13 cellular contexts compared by ENCODE assay signal in the genomic region with DNA sequence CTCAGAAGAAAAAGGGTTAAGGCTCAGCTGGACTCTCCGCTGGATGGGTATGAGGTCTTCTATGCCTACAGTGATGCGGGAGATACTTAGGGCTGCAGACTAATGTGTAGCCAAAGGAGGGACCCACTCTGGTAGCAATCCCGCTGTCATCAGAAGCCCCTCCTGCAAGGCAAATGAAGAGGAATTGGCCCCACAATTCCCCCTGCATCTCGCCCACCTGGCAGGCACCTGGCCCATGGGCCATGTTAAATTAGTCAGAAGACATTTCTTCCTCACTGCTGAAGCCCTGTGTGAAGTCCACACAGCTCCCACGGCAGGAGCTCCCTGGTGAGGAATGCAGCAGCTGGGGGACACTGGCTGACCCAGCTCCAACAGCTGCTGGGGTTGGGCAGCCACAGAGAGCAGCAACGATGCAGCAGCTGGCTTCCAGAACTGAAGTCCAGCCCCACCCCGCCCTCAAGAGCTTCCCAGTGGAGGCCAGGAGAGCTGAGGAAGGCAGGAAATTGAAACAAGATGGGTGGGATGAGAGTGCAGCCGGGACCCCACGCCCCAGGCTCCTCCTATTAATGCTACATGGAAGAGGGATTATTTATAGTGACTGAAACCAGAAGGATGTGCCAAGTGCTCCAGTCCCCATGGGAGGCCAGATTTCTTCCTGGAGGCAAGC. TPM values are rescaled to one million over a fixed set of nuclear protein-coding genes. Genes with fewer than 3 reads are reported as not detected.
DNase-seq lines count a peak whose midpoint lies in the region; ATAC-seq, FAIRE-seq and TF ChIP-seq lines count a peak whose summit lies in the region.
"Had no signal": no experiment of that assay in that cellular context is flagged by ENCODE, and none has a peak within 500 bp of the region (broad histone marks: within the 10 kb centered on the region; RNA-seq: fewer than 3 reads in every experiment).

No MANE protein-coding gene starts in this region.

- no peak overlapping the region for H3K9ac ChIP-seq in astrocyte (ENCODE audit: low read length)

- peaks cover 64% of the 10 kb centered on the region for H3K27me3 Mint-ChIP-seq in astrocyte (ENCODE audit: low read depth, unreplicated experiment)
- peaks cover 13 to 18% of the 10 kb centered on the region in 2 donors for H3K27me3 Mint-ChIP-seq in CD4-positive, alpha-beta memory T cell

- no peak overlapping the region for H2AFZ ChIP-seq in astrocyte (ENCODE audit: low read depth, low read length)

- peak; percentile 29 to 59 for ATAC-seq in gastrocnemius medialis
- ATAC-seq: GM12878 had no signal

- H3K27me3 ChIP-seq in astrocyte (ENCODE audit: insufficient read depth, low read length), result no peaks in the 10 kb centered on the region
- no peaks in the 10 kb centered on the region for H3K27me3 ChIP-seq in left ventricle myocardium inferior (ENCODE audit: low read depth)
- no peaks in the 10 kb centered on the region for H3K27me3 ChIP-seq in gastrocnemius medialis
- H3K27me3 ChIP-seq in CD4-positive, alpha-beta memory T cell (ENCODE audit: insufficient read depth, low read length), result peaks cover 3% of the 10 kb centered on the region

- H3K27ac Mint-ChIP-seq in astrocyte (ENCODE audit: unreplicated experiment), result no peak overlapping the region
- no peak overlapping the region for H3K27ac Mint-ChIP-seq in CD4-positive, alpha-beta memory T cell
- H3K27ac Mint-ChIP-seq: CD8-positive, alpha-beta memory T cell had no signal

- H3K9me3 Mint-ChIP-seq in astrocyte (ENCODE audit: unreplicated experiment), result peaks cover 4% of the 10 kb centered on the region
- no peaks in the 10 kb centered on the region for H3K9me3 Mint-ChIP-seq in CD4-positive, alpha-beta memory T cell
- H3K9me3 Mint-ChIP-seq: CD8-positive, alpha-beta memory T cell had no signal

- intact Hi-C loops in left ventricle myocardium inferior (cut with micrococcal nuclease), result no loop called here
- intact Hi-C loops in gastrocnemius medialis (cut with DNase I; ENCODE audit: low total_unique reads), result loop anchor here (10.0 kb wide), 1 partner anchor 125 kb away; no protein-coding TSS in a partner anchor
- intact Hi-C loops in CD4-positive, alpha-beta memory T cell (cut with micrococcal nuclease), result no loop called here

- H3K4me1 Mint-ChIP-seq in astrocyte (ENCODE audit: low read depth, unreplicated experiment), result no peaks in the 10 kb centered on the region
- H3K4me1 Mint-ChIP-seq in CD4-positive, alpha-beta memory T cell, result peaks cover 0 to 4% (median under 1%) of the 10 kb centered on the region in 4 donors

- in situ Hi-C loops in gastrocnemius medialis (cut with MboI; ENCODE audit: low sequenced_read_pairs in 4 of 4), result no loop called here
- in situ Hi-C loops in G401 (cut with HindIII; ENCODE audit: low sequenced_read_pairs), result no loop called here

- H3K27ac ChIP-seq in astrocyte (ENCODE audit: low read depth, low read length) (no peak overlapping the region), left ventricle myocardium inferior (replicated peaks) (peak overlapping the region; percentile 88), gastrocnemius medialis (peak overlapping the region in 1 of 4 donors; percentile 13)
- H3K27ac ChIP-seq in CD4-positive, alpha-beta memory T cell (ENCODE audit: low read depth, low read length), result no peak overlapping the region

- H3K9me3 ChIP-seq in astrocyte (ENCODE audit: insufficient read depth, low read depth, low read length) (no peaks in the 10 kb centered on the region), left ventricle myocardium inferior (replicated peaks) (no peaks in the 10 kb centered on the region), gastrocnemius medialis (no peaks in the 10 kb centered on the region)
- H3K9me3 ChIP-seq in CD4-positive, alpha-beta memory T cell (ENCODE audit: control insufficient read depth in 1 of 2, low read length in 2 of 2), result no peaks in the 10 kb centered on the region

- no peaks in the 10 kb centered on the region for H3K36me3 ChIP-seq in astrocyte (ENCODE audit: insufficient read depth, low read length)
- no peaks in the 10 kb centered on the region for H3K36me3 ChIP-seq in left ventricle myocardium inferior
- no peaks in the 10 kb centered on the region for H3K36me3 ChIP-seq in gastrocnemius medialis
- no peaks in the 10 kb centered on the region for H3K36me3 ChIP-seq in CD4-positive, alpha-beta memory T cell (ENCODE audit: insufficient read depth, low read length)

- DNase-seq in EL, result peak; percentile 22
- peak; percentile 2 for DNase-seq in astrocyte (ENCODE audit: low read depth)
- DNase-seq in left ventricle myocardium inferior, result peak; percentile 84
- peak in 1 of 2 donors; percentile 47 for DNase-seq in gastrocnemius medialis
- no peak for DNase-seq in CD4-positive, alpha-beta memory T cell
- no peak for DNase-seq in activated CD4-positive, alpha-beta T cell treated with anti-CD3 and anti-CD28 coated beads, Interleukin-2, amount 50 U/mL, for 48 hours
- DNase-seq in NK-92 treated with Interleukin-12 subunit alpha and Interleukin-12 subunit beta, amount 100 ng/mL, for 24 hours (lab: John Stamatoyannopoulos, UW), result no peak
- DNase-seq in G401 (ENCODE audit: low spot score), result no peak
- DNase-seq: CD8-positive, alpha-beta memory T cell; NCI-H1417 treated with DMSO at 0.1 percent for 48 hours; occipital lobe had no signal

- no peak overlapping the region for H3K4me2 ChIP-seq in astrocyte (ENCODE audit: low read length)

- no peaks in the 10 kb centered on the region for H3K79me2 ChIP-seq in astrocyte (ENCODE audit: insufficient read depth, low read length)

- POLR2A ChIA-PET in CD4-positive, alpha-beta memory T cell (lab: Charles Lee; ENCODE audit: partially characterized antibody), result no interaction called here

- H3K4me1 ChIP-seq in astrocyte (ENCODE audit: insufficient read depth, low read length), result peaks cover 6% of the 10 kb centered on the region
- H3K4me1 ChIP-seq in left ventricle myocardium inferior, result peaks cover 100% of the 10 kb centered on the region
- peaks cover 34 to 35% of the 10 kb centered on the region in 2 donors for H3K4me1 ChIP-seq in gastrocnemius medialis
- no peaks in the 10 kb centered on the region for H3K4me1 ChIP-seq in CD4-positive, alpha-beta memory T cell (ENCODE audit: insufficient read depth, low read length)

- FAIRE-seq in astrocyte (lab: Jason Lieb, UNC), result no peak
- FAIRE-seq: GM12878 had no signal

- CTCF ChIA-PET in CD4-positive, alpha-beta memory T cell (lab: Charles Lee; ENCODE audit: partially characterized antibody), result no interaction called here

- H4K20me1 ChIP-seq in astrocyte (ENCODE audit: insufficient read depth, low read length), result peaks cover 6% of the 10 kb centered on the region

- no peak overlapping the region for H3K4me3 ChIP-seq in astrocyte (ENCODE audit: insufficient read depth, low read depth, low read length)
- peak overlapping the region; percentile 42 for H3K4me3 ChIP-seq in left ventricle myocardium inferior
- no peak overlapping the region for H3K4me3 ChIP-seq in gastrocnemius medialis
- H3K4me3 ChIP-seq in CD4-positive, alpha-beta memory T cell (ENCODE audit: low read length in 2 of 2), result no peak overlapping the region
- H3K4me3 ChIP-seq: GM12878 had no signal

- TF ChIP-seq CTCF in astrocyte (IDR thresholded peaks at IDR 0.05; ENCODE audit: insufficient read depth, low read depth, low read length) (no peak), left ventricle myocardium inferior (IDR thresholded peaks at IDR 0.05; ENCODE audit: borderline replicate concordance) (no peak), gastrocnemius medialis (IDR thresholded peaks at IDR 0.05 in 4 of 5, conservative IDR thresholded peaks at IDR 0.05 in 1 of 5) (no peak)

- peaks cover 3% of the 10 kb centered on the region for H3K36me3 Mint-ChIP-seq in astrocyte (ENCODE audit: low read depth, unreplicated experiment)
- no peaks in the 10 kb centered on the region for H3K36me3 Mint-ChIP-seq in CD4-positive, alpha-beta memory T cell
- H3K36me3 Mint-ChIP-seq: CD8-positive, alpha-beta memory T cell had no signal

- TF ChIP-seq POLR2A in gastrocnemius medialis (IDR thresholded peaks at IDR 0.05), result no peak

- no peak overlapping the region for H3K4me3 Mint-ChIP-seq in astrocyte (ENCODE audit: unreplicated experiment)
- H3K4me3 Mint-ChIP-seq in CD4-positive, alpha-beta memory T cell, result no peak overlapping the region
- H3K4me3 Mint-ChIP-seq: CD8-positive, alpha-beta memory T cell had no signal

RNA-seq across cellular contexts. Expression of a gene that starts 5.5 kb away (rescaled TPM):
- total RNA-seq in astrocyte, result 1.1 and 1.8 TPM in 2 replicates
- 21.1 TPM for total RNA-seq in left ventricle myocardium inferior
- total RNA-seq in gastrocnemius medialis, result 1 to 10 TPM; 1.8 to 4.0 (median 2.6) TPM
- not detected for total RNA-seq in CD4-positive, alpha-beta memory T cell
- not detected for polyA plus RNA-seq in CD4-positive, alpha-beta memory T cell
- not detected in 2 replicates for total RNA-seq in G401 (2014; rRNA removed; shearing (Covaris generic))
- total RNA-seq: GM12878 had no signal
- polyA plus RNA-seq: CD8-positive, alpha-beta memory T cell had no signal

RNA-seq across cellular contexts. Expression of a gene that starts 24.0 kb away (rescaled TPM):
- total RNA-seq in astrocyte (not detected in 2 replicates), left ventricle myocardium inferior (not detected), gastrocnemius medialis (not detected)
- not detected for total RNA-seq in CD4-positive, alpha-beta memory T cell
- not detected for polyA plus RNA-seq in CD4-positive, alpha-beta memory T cell
- total RNA-seq in G401 (2014; rRNA removed; shearing (Covaris generic)), result not detected in 2 replicates
- total RNA-seq: activated CD8-positive, alpha-beta memory T cell treated with anti-CD3 and anti-CD28 coated beads for 36 hours; CD8-positive, alpha-beta memory T cell; GM12878; occipital lobe had no signal
- polyA plus RNA-seq: CD8-positive, alpha-beta memory T cell; GM12878 had no signal

Comparison
In these comparisons a context has a peak if more than half of its experiments do, and no peak if none do; other contexts are left out.
1. DNase-seq: peak in EL (single experiment), astrocyte (single experiment) and left ventricle myocardium inferior (single experiment); none in CD4-positive, alpha-beta memory T cell (0 of 5), activated CD4-positive, alpha-beta T cell treated with anti-CD3 and anti-CD28 coated beads, Interleukin-2, amount 50 U/mL, for 48 hours (0 of 2), NK-92 treated with Interleukin-12 subunit alpha and Interleukin-12 subunit beta, amount 100 ng/mL, for 24 hours (single experiment) and G401 (single experiment).